Comparison of ENCODE assay signal across 8 cellular contexts in the genomic region with DNA sequence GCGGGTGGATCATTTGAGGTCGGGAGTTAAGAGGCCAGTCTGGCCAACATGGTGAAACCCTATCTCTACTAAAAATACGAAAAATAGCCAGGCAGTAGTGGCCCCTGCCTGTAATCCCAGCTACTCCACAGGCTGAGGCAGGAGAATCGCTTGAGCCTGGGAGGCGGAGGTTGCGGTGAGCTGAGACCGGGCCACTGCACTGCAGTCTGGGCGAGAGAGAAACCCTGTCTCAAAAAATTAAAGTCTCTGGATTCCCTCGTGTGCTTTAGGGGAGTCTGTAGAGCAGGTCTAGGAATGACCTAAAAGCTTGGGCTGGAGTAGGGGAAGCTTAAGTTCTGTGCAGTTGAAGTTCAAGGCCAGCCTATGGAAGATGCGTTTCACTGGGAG. TPM values are rescaled to one million over a fixed set of nuclear protein-coding genes. Genes with fewer than 3 reads are reported as not detected.
DNase-seq lines count a peak whose midpoint lies in the region; ATAC-seq, FAIRE-seq and TF ChIP-seq lines count a peak whose summit lies in the region.

No MANE protein-coding gene starts in this region.

- peak overlapping the region; percentile 77 for H2BK120ac ChIP-seq in trophoblast cell (ENCODE audit: insufficient read depth, low read length, poor library complexity)

- 72% methylated on average over 10 of the region's 10 CpGs for WGBS in esophagus, 2 donors
- WGBS in trophoblast cell (ENCODE audit: extremely low coverage, insufficient coverage, insufficient read length): no CpG with 5 or more reads among the region's 10 CpGs

- H3K14ac ChIP-seq in trophoblast cell (ENCODE audit: low read length): peak overlapping the region; percentile 93

- peak overlapping the region; percentile 80 for H3K27ac ChIP-seq in DND-41 (ENCODE audit: low read length)
- peak overlapping the region; percentile 79 for H3K27ac ChIP-seq in RWPE1
- peak overlapping the region; percentile 90 to 92 for H3K27ac ChIP-seq in esophagus (ENCODE audit: low read depth in 2 of 2, low read length in 1 of 2)
- H3K27ac ChIP-seq in trophoblast cell (ENCODE audit: low read depth, low read length): no peak overlapping the region

- peak overlapping the region; percentile 67 for H3K9ac ChIP-seq in DND-41 (ENCODE audit: low read depth, low read length)
- peak overlapping the region; percentile 89 for H3K9ac ChIP-seq in trophoblast cell (ENCODE audit: low read length)

- CTCF ChIA-PET in RWPE1 (lab: Yijun Ruan, JAX): no interaction called here

- H2AFZ ChIP-seq in DND-41 (ENCODE audit: low read depth, low read length) (peak overlapping the region; percentile 67), trophoblast cell (ENCODE audit: insufficient read depth, low read length, poor library complexity) (peak overlapping the region; percentile 97)

- peaks cover 23% of the 10 kb centered on the region for H3K4me1 ChIP-seq in DND-41 (ENCODE audit: insufficient read depth, low read length)
- H3K4me1 ChIP-seq in esophagus (ENCODE audit: control insufficient read depth in 2 of 2, insufficient read depth in 2 of 2, low read length in 1 of 2): no peaks in the 10 kb centered on the region
- H3K4me1 ChIP-seq in trophoblast cell (ENCODE audit: control insufficient read depth in 1 of 2, insufficient read depth in 2 of 2, low read length in 2 of 2): peaks cover 5 to 6% of the 10 kb centered on the region in 2 experiments

- peak overlapping the region; percentile 92 for H4K91ac ChIP-seq in trophoblast cell (ENCODE audit: low read depth, low read length)

- H3K79me2 ChIP-seq in DND-41 (ENCODE audit: insufficient read depth, low read length) (peaks cover 41% of the 10 kb centered on the region), trophoblast cell (ENCODE audit: control insufficient read depth, insufficient read depth, low read length, poor library complexity) (peaks cover 8% of the 10 kb centered on the region)

- POLR2A ChIA-PET in RWPE1 (lab: Yijun Ruan, JAX; ENCODE audit: low non-redundant PET): no interaction called here

- peak overlapping the region; percentile 97 for H4K12ac ChIP-seq in trophoblast cell (ENCODE audit: low read depth, low read length)

- TF ChIP-seq POLR2A in H54 (IDR thresholded peaks at IDR 0.05; ENCODE audit: low read depth, low read length): no peak

- H4K8ac ChIP-seq in trophoblast cell (ENCODE audit: low read depth, low read length): peak overlapping the region; percentile 95

- H3K4ac ChIP-seq in trophoblast cell (ENCODE audit: low read depth, low read length): peak overlapping the region; percentile 76

- DNase-seq in DND-41 (no peak), RWPE1 (ENCODE audit: low spot score) (no peak), trophoblast cell (no peak), H54 (ENCODE audit: insufficient read length, low spot score) (no peak), HPDE6-E6E7 (ENCODE audit: extremely low spot score) (no peak), SKM-1 (lab: John Stamatoyannopoulos, UW; ENCODE audit: unreplicated experiment) (no peak), SW480 (ENCODE audit: low spot score) (no peak)

- peaks cover 10% of the 10 kb centered on the region for H3K79me1 ChIP-seq in trophoblast cell (ENCODE audit: low read length)

- no peak for FAIRE-seq in H54 (lab: Jason Lieb, UNC)

- peak overlapping the region; percentile 88 for H3K18ac ChIP-seq in trophoblast cell (ENCODE audit: low read length)

- H4K20me1 ChIP-seq in DND-41 (ENCODE audit: insufficient read depth, low read length): peaks cover 4% of the 10 kb centered on the region; the same call in 1 of the 2 replicates

- peak overlapping the region; percentile 68 for H3K4me2 ChIP-seq in DND-41 (ENCODE audit: insufficient read depth, low read length)
- H3K4me2 ChIP-seq in trophoblast cell (ENCODE audit: low read length): peak overlapping the region; percentile 85

- H3K36me3 ChIP-seq in DND-41 (ENCODE audit: insufficient read depth, low read length) (peaks cover 38% of the 10 kb centered on the region), esophagus (ENCODE audit: control insufficient read depth in 2 of 2, insufficient read depth in 2 of 2, low read length in 1 of 2) (no peaks in the 10 kb centered on the region), trophoblast cell (ENCODE audit: control insufficient read depth in 1 of 2, insufficient read depth in 2 of 2, low read length in 2 of 2) (peaks cover 5 to 12% of the 10 kb centered on the region in 2 experiments)

- ATAC-seq in DND-41 (ENCODE audit: insufficient read depth, low read depth): no peak

- peak overlapping the region; percentile 96 for H2AK5ac ChIP-seq in trophoblast cell (ENCODE audit: low read length)

- H3K23ac ChIP-seq in trophoblast cell (ENCODE audit: low read length): no peak overlapping the region

- H2BK12ac ChIP-seq in trophoblast cell (ENCODE audit: low read length): peak overlapping the region; percentile 56

- H3K4me3 ChIP-seq in DND-41 (ENCODE audit: low read depth in 1 of 2, low read length in 2 of 2) (peak overlapping the region; percentile 14 to 87; a peak in 3 of 4 replicates), esophagus (ENCODE audit: low read depth in 1 of 2, low read length in 2 of 2) (peak overlapping the region; percentile 88 to 89), trophoblast cell (ENCODE audit: low read depth, low read length) (peak overlapping the region; percentile 91)

- TF ChIP-seq CTCF in DND-41 (IDR thresholded peaks at IDR 0.05; ENCODE audit: borderline replicate concordance, extremely low read depth, low read length, poor library complexity, severe bottlenecking): no peak
- no peak for TF ChIP-seq CTCF in RWPE1 (conservative IDR thresholded peaks at IDR 0.05; ENCODE audit: low read depth)

- peak overlapping the region; percentile 78 for H2BK5ac ChIP-seq in trophoblast cell (ENCODE audit: low read depth, low read length, poor library complexity)

- no peaks in the 10 kb centered on the region for H3K9me3 ChIP-seq in DND-41 (ENCODE audit: insufficient read depth, low read length, severe bottlenecking)
- H3K9me3 ChIP-seq in esophagus (ENCODE audit: control insufficient read depth in 2 of 2, insufficient read depth in 1 of 2, low read depth in 1 of 2, low read length in 1 of 2): no peaks in the 10 kb centered on the region
- H3K9me3 ChIP-seq in trophoblast cell (ENCODE audit: insufficient read depth, low read depth, low read length): no peaks in the 10 kb centered on the region

- no peaks in the 10 kb centered on the region for H3K27me3 ChIP-seq in DND-41 (ENCODE audit: insufficient read depth, low read length, poor library complexity)
- H3K27me3 ChIP-seq in esophagus (ENCODE audit: control insufficient read depth in 1 of 2, insufficient read depth in 2 of 2, low read length in 2 of 2): no peaks in the 10 kb centered on the region
- no peaks in the 10 kb centered on the region for H3K27me3 ChIP-seq in trophoblast cell (ENCODE audit: insufficient read depth, low read length)

RNA-seq across cellular contexts. Expression of gene TULP3, which starts 0.7 kb away (rescaled TPM):
- 10 to 100 TPM; 12.8 to 15.0 TPM for polyA plus RNA-seq in esophagus
- 25.8 and 26.0 TPM in 2 replicates for polyA plus RNA-seq in trophoblast cell (2013)

RNA-seq across cellular contexts. Expression of gene RHNO1, which starts 13.0 kb away (rescaled TPM):
- polyA plus RNA-seq in esophagus: 10 to 100 TPM; 20.3 to 29.9 TPM
- 38.6 and 40.9 TPM in 2 replicates for polyA plus RNA-seq in trophoblast cell (2013)

RNA-seq across cellular contexts. Expression of gene FOXM1, which starts 13.0 kb away (rescaled TPM):
- 10 to 100 TPM; 11.6 to 13.8 TPM for polyA plus RNA-seq in esophagus
- polyA plus RNA-seq in trophoblast cell (2013): 46.7 and 54.4 TPM in 2 replicates

RNA-seq across cellular contexts. Expression of gene TEX52, which starts 33.2 kb away (rescaled TPM):
- polyA plus RNA-seq in esophagus: not detected
- not detected in 2 replicates for polyA plus RNA-seq in trophoblast cell (2013)

RNA-seq across cellular contexts. Expression of gene NRIP2, which starts 55.2 kb away (rescaled TPM):
- under 1 TPM; 0.47 to 0.67 TPM for polyA plus RNA-seq in esophagus
- polyA plus RNA-seq in trophoblast cell (2013): not detected in 2 replicates
